Comparison of ENCODE assay signal across 31 cellular contexts in the genomic region with DNA sequence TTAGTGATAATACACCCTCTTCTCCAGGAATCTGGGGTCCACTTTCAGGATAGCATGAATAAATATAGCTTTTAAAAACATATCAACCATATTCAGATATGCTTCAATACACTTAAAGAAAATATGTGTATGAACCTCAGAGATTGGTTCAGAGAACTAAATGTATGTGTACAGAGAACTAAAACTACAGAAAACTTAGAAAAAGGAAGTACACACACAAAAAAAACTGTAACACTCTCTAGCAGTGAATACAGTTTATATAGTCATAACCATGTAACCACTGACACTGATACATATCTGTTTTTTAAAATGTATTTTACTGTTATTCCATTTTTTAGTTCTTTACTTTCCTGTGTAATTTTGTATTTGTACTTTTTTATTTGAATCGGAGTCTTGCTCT.
"Had no signal": no experiment of that assay in that cellular context is flagged by ENCODE, and none has a peak within 500 bp of the region (broad histone marks: within the 10 kb centered on the region; RNA-seq: fewer than 3 reads in every experiment).

No MANE protein-coding gene starts in this region.

- H3K27ac Mint-ChIP-seq: natural killer cell treated with Interleukin-12 subunit alpha and Interleukin-12 subunit beta and Interleukin-15 and Interleukin-18, amount 100 ng/mL, for 72 hours; nephron progenitor cell; progenitor cell of endocrine pancreas; stimulated activated effector memory CD8-positive, alpha-beta T cell treated with anti-CD3 and anti-CD28 coated beads, Interleukin-12 subunit alpha, Interleukin-12 subunit beta, amount 100 ng/mL, for 72 hours; stimulated activated naive CD8-positive, alpha-beta T cell treated with anti-CD3 and anti-CD28 coated beads, Interleukin-15, amount 100 ng/mL, for 72 hours; type B pancreatic cell had no signal

- H3K79me2 ChIP-seq: parathyroid adenoma had no signal

- H2AFZ ChIP-seq: parathyroid adenoma had no signal

- H3K4me1 Mint-ChIP-seq: nephron progenitor cell; neural crest cell; stimulated activated effector memory CD8-positive, alpha-beta T cell treated with anti-CD3 and anti-CD28 coated beads, Interleukin-12 subunit alpha, Interleukin-12 subunit beta, amount 100 ng/mL, for 72 hours; stimulated activated naive CD8-positive, alpha-beta T cell treated with anti-CD3 and anti-CD28 coated beads, Interleukin-15, amount 100 ng/mL, for 72 hours had no signal

- H3K9me3 ChIP-seq: neutrophil, ovary, psoas muscle, right lobe of liver, sigmoid colon, suprapubic skin, testis, tibial artery, transverse colon, upper lobe of right lung, uterus had no signal

- H3K36me3 ChIP-seq: neutrophil, ovary, right lobe of liver, sigmoid colon, suprapubic skin, tibial artery, transverse colon, upper lobe of right lung, uterus had no signal

- H3K4me3 ChIP-seq: ovary, psoas muscle, right lobe of liver, sigmoid colon, suprapubic skin, testis, tibial artery, transverse colon, upper lobe of right lung, uterus had no signal

- H3K4me1 ChIP-seq: parathyroid adenoma, psoas muscle, right lobe of liver, sigmoid colon, suprapubic skin, testis, tibial artery, transverse colon, upper lobe of right lung, uterus had no signal

- H3K4me3 Mint-ChIP-seq: naive thymus-derived CD8-positive, alpha-beta T cell; natural killer cell treated with Interleukin-12 subunit alpha and Interleukin-12 subunit beta and Interleukin-15 and Interleukin-18, amount 100 ng/mL, for 72 hours; nephron progenitor cell; neural crest cell; stimulated activated effector memory CD8-positive, alpha-beta T cell treated with anti-CD3 and anti-CD28 coated beads, Interleukin-12 subunit alpha, Interleukin-12 subunit beta, amount 100 ng/mL, for 72 hours; stimulated activated naive CD8-positive, alpha-beta T cell treated with anti-CD3 and anti-CD28 coated beads, Interleukin-15, amount 100 ng/mL, for 72 hours; type B pancreatic cell had no signal

- H3K36me3 Mint-ChIP-seq: naive thymus-derived CD8-positive, alpha-beta T cell; natural killer cell treated with Interleukin-12 subunit alpha and Interleukin-12 subunit beta and Interleukin-15 and Interleukin-18, amount 100 ng/mL, for 72 hours; stimulated activated effector memory CD8-positive, alpha-beta T cell treated with anti-CD3 and anti-CD28 coated beads, Interleukin-12 subunit alpha, Interleukin-12 subunit beta, amount 100 ng/mL, for 72 hours; type B pancreatic cell had no signal

- H3K9me3 Mint-ChIP-seq: naive thymus-derived CD8-positive, alpha-beta T cell; natural killer cell treated with Interleukin-12 subunit alpha and Interleukin-12 subunit beta and Interleukin-15 and Interleukin-18, amount 100 ng/mL, for 72 hours; nephron progenitor cell; neural crest cell; stimulated activated effector memory CD8-positive, alpha-beta T cell treated with anti-CD3 and anti-CD28 coated beads, Interleukin-12 subunit alpha, Interleukin-12 subunit beta, amount 100 ng/mL, for 72 hours; stimulated activated naive CD8-positive, alpha-beta T cell treated with anti-CD3 and anti-CD28 coated beads, Interleukin-15, amount 100 ng/mL, for 72 hours; type B pancreatic cell had no signal

- DNase-seq: naive thymus-derived CD8-positive, alpha-beta T cell; nephron progenitor cell; nucleus accumbens; ovary; posterior cingulate gyrus; psoas muscle; right cardiac atrium; right lobe of liver; sigmoid colon; small intestine; stimulated activated CD4-positive, alpha-beta T cell treated with anti-CD3 and anti-CD28 coated beads, Interleukin-15, amount 100 ng/mL, for 24 hours; stimulated activated CD4-positive, alpha-beta T cell treated with anti-CD3 and anti-CD28 coated beads, Interleukin-2, amount 100 ng/mL, for 24 hours; stimulated activated CD4-positive, alpha-beta T cell treated with anti-CD3 and anti-CD28 coated beads, Interleukin-2, amount 100 ng/mL, for 48 hours; stimulated activated CD4-positive, alpha-beta T cell treated with anti-CD3 and anti-CD28 coated beads, Interleukin-4, amount 100 ng/mL, for 24 hours; stimulated activated naive CD4-positive, alpha-beta T cell; stimulated activated naive CD8-positive, alpha-beta T cell treated with anti-CD3 and anti-CD28 coated beads, Interleukin-15, amount 100 ng/mL, for 72 hours; stimulated activated naive CD8-positive, alpha-beta T cell treated with anti-CD3 and anti-CD28 coated beads, Interleukin-15, Interleukin-2, amounts not matched to agents 100 U/mL and 50 U/mL, for 24 hours; substantia nigra; testis; tibial artery; transverse colon; upper lobe of right lung; uterus had no signal

- H3K27me3 Mint-ChIP-seq: naive thymus-derived CD8-positive, alpha-beta T cell; natural killer cell treated with Interleukin-12 subunit alpha and Interleukin-12 subunit beta and Interleukin-15 and Interleukin-18, amount 100 ng/mL, for 72 hours; progenitor cell of endocrine pancreas; stimulated activated naive CD8-positive, alpha-beta T cell treated with anti-CD3 and anti-CD28 coated beads, Interleukin-15, amount 100 ng/mL, for 72 hours; type B pancreatic cell had no signal

- H3K27me3 ChIP-seq: neutrophil, ovary, right lobe of liver, sigmoid colon, suprapubic skin, testis, tibial artery, transverse colon, upper lobe of right lung, uterus had no signal

- H3K27ac ChIP-seq: neutrophil, ovary, parathyroid adenoma, psoas muscle, right lobe of liver, sigmoid colon, suprapubic skin, testis, tibial artery, transverse colon, upper lobe of right lung, uterus had no signal

- FAIRE-seq: small intestine had no signal

- H3K9ac ChIP-seq: parathyroid adenoma had no signal
